In the genomic region with DNA sequence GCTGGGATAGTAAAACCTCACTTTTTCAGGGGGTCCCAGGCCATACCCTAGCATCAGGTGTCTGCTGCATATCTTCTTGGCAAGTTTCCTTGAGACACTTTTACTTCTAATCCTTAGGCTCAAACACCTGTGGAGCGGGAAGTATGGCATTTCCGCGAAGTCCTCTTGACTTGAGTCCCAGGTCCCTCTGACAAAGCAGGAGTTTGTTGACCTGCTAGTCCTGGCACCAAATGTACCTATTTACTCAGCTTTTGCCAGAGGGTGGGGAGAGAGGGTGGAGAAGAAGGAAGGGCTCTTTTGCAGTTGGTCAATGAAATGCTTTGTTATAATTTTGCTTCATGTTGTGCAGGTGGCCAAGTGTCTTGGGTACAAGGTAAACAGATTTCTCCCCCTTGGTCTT, we compare ENCODE assay signal across 1 cellular context.
TF ChIP-seq lines count a peak whose summit lies in the region.

No MANE protein-coding gene starts in this region.

TF ChIP-seq in GM23338, 12 proteins besides CTCF, POLR2A, EP300 and RAD21 (continued from another document):
- no peak for TF ChIP-seq ZNF462 (CRISPR knock-in tag; IDR thresholded peaks at IDR 0.05)
- TF ChIP-seq REST (IDR thresholded peaks at IDR 0.05; ENCODE audit: unreplicated experiment), result no peak
